1 cellular context compared by ENCODE assay signal in genomic region chr10:49177391-49178355, GRCh38.
TF ChIP-seq lines count a peak whose summit lies in the region.

No MANE protein-coding gene starts in this region.

TF ChIP-seq in K562, 482 proteins besides CTCF, POLR2A, EP300 and RAD21 (continued from another document and continues in another):
- TF ChIP-seq UBTF (IDR thresholded peaks at IDR 0.05; ENCODE audit: borderline replicate concordance in 1 of 2, low read depth in 2 of 2, low read length in 2 of 2) (no peak), ZKSCAN1 (IDR thresholded peaks at IDR 0.05; ENCODE audit: low read depth, low read length) (no peak), SLC30A9 (CRISPR knock-in tag; IDR thresholded peaks at IDR 0.05) (no peak), ZBTB49 (CRISPR knock-in tag; IDR thresholded peaks at IDR 0.05; ENCODE audit: borderline replicate concordance) (no peak), KDM5B (IDR thresholded peaks at IDR 0.05; ENCODE audit: insufficient replicate concordance, low read depth, low read length) (peak; percentile 16), RAD51 (IDR thresholded peaks at IDR 0.05; ENCODE audit: borderline replicate concordance, low read depth) (0 out of 2 replicates have a peak, but pooled peaks have one; percentile 15), ZC3H4 (CRISPR knock-in tag; IDR thresholded peaks at IDR 0.05; ENCODE audit: borderline replicate concordance) (no peak), RFX7 (CRISPR knock-in tag; IDR thresholded peaks at IDR 0.05) (no peak), SMAD3 (CRISPR knock-in tag; conservative IDR thresholded peaks at IDR 0.05) (0 out of 2 replicates have a peak, but pooled peaks have one; percentile 48), MEF2D (tag; conservative IDR thresholded peaks at IDR 0.05; ENCODE audit: low read depth) (no peak), TGIF2 (CRISPR knock-in tag; IDR thresholded peaks at IDR 0.05) (no peak), WHSC1 (IDR thresholded peaks at IDR 0.05; ENCODE audit: low read length) (no peak), AFF1 (IDR thresholded peaks at IDR 0.05; ENCODE audit: low read depth in 1 of 2, partially characterized antibody in 2 of 2) (peak in 1 of 2 experiments; percentile 46), SMARCE1 (IDR thresholded peaks at IDR 0.05) (0 out of 2 replicates have a peak, but pooled peaks have one; percentile 62), NFE2L1 (tag; IDR thresholded peaks at IDR 0.05; ENCODE audit: borderline replicate concordance, low read depth) (no peak), CREM (IDR thresholded peaks at IDR 0.05; ENCODE audit: low read depth) (peak; percentile 91), CBX3 (IDR thresholded peaks at IDR 0.05; ENCODE audit: borderline replicate concordance in 1 of 2, low read length in 2 of 2) (no peak; a peak in 1 of 3 replicates), PTBP1 (IDR thresholded peaks at IDR 0.05; ENCODE audit: low read depth, low read length) (no peak), DEAF1 (CRISPR knock-in tag; IDR thresholded peaks at IDR 0.05) (no peak), PCBP1 (IDR thresholded peaks at IDR 0.05; ENCODE audit: low read depth, low read length, poor library complexity, severe bottlenecking) (no peak), MNT (conservative IDR thresholded peaks at IDR 0.05) (peak in 1 of 2 experiments; percentile 53; a peak in 2 of 4 replicates), ZNF551 (CRISPR knock-in tag; IDR thresholded peaks at IDR 0.05) (no peak), TEAD2 (tag; IDR thresholded peaks at IDR 0.05) (no peak), SMAD4 (CRISPR knock-in tag; conservative IDR thresholded peaks at IDR 0.05) (peak; percentile 68), RBFOX2 (IDR thresholded peaks at IDR 0.05; ENCODE audit: low read depth, low read length) (peak; percentile 42), GATAD2A (IDR thresholded peaks at IDR 0.05) (peak; percentile 56; the same call in 1 of the 2 replicates), FOXK2 (conservative IDR thresholded peaks at IDR 0.05 in 1 of 2, IDR thresholded peaks at IDR 0.05 in 1 of 2; ENCODE audit: low read depth in 2 of 2) (no peak; a peak in 1 of 4 replicates), ZNF124 (CRISPR knock-in tag; IDR thresholded peaks at IDR 0.05) (no peak), HDAC8 (tag; IDR thresholded peaks at IDR 0.05) (no peak), LEF1 (IDR thresholded peaks at IDR 0.05) (no peak; the same call in 1 of the 2 replicates), YBX1 (IDR thresholded peaks at IDR 0.05) (no peak), PTRF (tag; IDR thresholded peaks at IDR 0.05) (no peak), FOXJ3 (CRISPR knock-in tag; IDR thresholded peaks at IDR 0.05) (no peak), RCOR1 (IDR thresholded peaks at IDR 0.05; ENCODE audit: borderline replicate concordance in 1 of 2, low read depth in 2 of 2, low read length in 2 of 2) (peak in 1 of 2 experiments; percentile 46; a peak in 1 of 4 replicates), ZNF175 (CRISPR knock-in tag; IDR thresholded peaks at IDR 0.05; ENCODE audit: low read depth) (0 out of 2 replicates have a peak, but pooled peaks have one; percentile 71), MGA (IDR thresholded peaks at IDR 0.05) (no peak), ZNF589 (CRISPR knock-in tag; IDR thresholded peaks at IDR 0.05; ENCODE audit: low read depth) (peak; percentile 85), ZNF384 (IDR thresholded peaks at IDR 0.05; ENCODE audit: low read depth, low read length) (no peak)
